In the genomic region with DNA sequence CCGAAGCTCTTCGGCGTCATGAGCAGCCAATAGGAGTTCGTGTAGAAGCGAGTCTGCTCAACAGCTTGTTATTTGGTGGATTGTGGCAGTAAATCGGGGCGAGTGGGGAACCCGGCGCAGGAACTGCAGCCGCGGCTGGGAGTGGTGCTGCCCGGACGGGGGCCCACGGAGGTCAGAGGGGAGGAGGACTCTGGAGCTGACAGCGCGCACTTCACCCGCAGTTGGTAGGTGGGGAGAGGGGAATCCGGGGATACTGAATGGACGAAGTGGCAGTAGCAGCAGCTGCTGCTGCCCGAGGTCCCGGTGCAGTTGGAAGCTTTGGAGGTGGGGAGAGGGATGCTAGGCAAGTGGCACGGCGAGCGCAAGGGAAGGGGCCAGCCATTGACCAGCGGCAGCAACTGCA, we compare ENCODE assay signal across 1 cellular context.
TF ChIP-seq lines count a peak whose summit lies in the region.

A gene with protein sequence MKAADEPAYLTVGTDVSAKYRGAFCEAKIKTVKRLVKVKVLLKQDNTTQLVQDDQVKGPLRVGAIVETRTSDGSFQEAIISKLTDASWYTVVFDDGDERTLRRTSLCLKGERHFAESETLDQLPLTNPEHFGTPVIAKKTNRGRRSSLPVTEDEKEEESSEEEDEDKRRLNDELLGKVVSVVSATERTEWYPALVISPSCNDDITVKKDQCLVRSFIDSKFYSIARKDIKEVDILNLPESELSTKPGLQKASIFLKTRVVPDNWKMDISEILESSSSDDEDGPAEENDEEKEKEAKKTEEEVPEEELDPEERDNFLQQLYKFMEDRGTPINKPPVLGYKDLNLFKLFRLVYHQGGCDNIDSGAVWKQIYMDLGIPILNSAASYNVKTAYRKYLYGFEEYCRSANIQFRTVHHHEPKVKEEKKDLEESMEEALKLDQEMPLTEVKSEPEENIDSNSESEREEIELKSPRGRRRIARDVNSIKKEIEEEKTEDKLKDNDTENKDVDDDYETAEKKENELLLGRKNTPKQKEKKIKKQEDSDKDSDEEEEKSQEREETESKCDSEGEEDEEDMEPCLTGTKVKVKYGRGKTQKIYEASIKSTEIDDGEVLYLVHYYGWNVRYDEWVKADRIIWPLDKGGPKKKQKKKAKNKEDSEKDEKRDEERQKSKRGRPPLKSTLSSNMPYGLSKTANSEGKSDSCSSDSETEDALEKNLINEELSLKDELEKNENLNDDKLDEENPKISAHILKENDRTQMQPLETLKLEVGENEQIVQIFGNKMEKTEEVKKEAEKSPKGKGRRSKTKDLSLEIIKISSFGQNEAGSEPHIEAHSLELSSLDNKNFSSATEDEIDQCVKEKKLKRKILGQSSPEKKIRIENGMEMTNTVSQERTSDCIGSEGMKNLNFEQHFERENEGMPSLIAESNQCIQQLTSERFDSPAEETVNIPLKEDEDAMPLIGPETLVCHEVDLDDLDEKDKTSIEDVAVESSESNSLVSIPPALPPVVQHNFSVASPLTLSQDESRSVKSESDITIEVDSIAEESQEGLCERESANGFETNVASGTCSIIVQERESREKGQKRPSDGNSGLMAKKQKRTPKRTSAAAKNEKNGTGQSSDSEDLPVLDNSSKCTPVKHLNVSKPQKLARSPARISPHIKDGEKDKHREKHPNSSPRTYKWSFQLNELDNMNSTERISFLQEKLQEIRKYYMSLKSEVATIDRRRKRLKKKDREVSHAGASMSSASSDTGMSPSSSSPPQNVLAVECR (plus strand): TSS at position 79 of the 403 bp plus-strand sequence. CDS start 1,300 bp downstream, outside the sequence.

TF ChIP-seq in WTC11, 78 proteins besides CTCF, POLR2A, EP300 and RAD21 (continued from another document):
- TF ChIP-seq USF2 (CRISPR knock-in tag; IDR thresholded peaks at IDR 0.05) (no peak; the same call in 1 of the 2 replicates), ARID4B (CRISPR knock-in tag; IDR thresholded peaks at IDR 0.05; ENCODE audit: borderline replicate concordance) (peak; percentile 34; the same call in 1 of the 2 replicates), KAT7 (CRISPR knock-in tag; IDR thresholded peaks at IDR 0.05; ENCODE audit: borderline replicate concordance) (0 out of 2 replicates have a peak, but pooled peaks have one; percentile 29)
